12 cellular contexts compared by ENCODE assay signal in genomic region chr1:31577515-31578191, GRCh38. TPM values are rescaled to one million over a fixed set of nuclear protein-coding genes. Genes with fewer than 3 reads are reported as not detected.
DNase-seq lines count a peak whose midpoint lies in the region; ATAC-seq, FAIRE-seq and TF ChIP-seq lines count a peak whose summit lies in the region.
"Had no signal": no experiment of that assay in that cellular context is flagged by ENCODE, and none has a peak within 500 bp of the region (broad histone marks: within the 10 kb centered on the region; RNA-seq: fewer than 3 reads in every experiment).

No MANE protein-coding gene starts in this region.

- DNase-seq in GM03348 (ENCODE audit: low spot score), result peak; percentile 53
- DNase-seq in breast epithelium (ENCODE audit: low spot score in 2 of 2), result no peak
- peak; percentile 39 for DNase-seq in kidney
- no peak for DNase-seq in smooth muscle cell (lab: John Stamatoyannopoulos, UW; ENCODE audit: unreplicated experiment)
- DNase-seq in erythroblast (lab: John Stamatoyannopoulos, UW), result no peak
- no peak for DNase-seq in stimulated activated CD4-positive, alpha-beta T cell treated with anti-CD3 and anti-CD28 coated beads, Interleukin-4, amount 100 ng/mL, for 4 hours
- DNase-seq in occipital lobe (lab: John Stamatoyannopoulos, UW), result no peak
- DNase-seq: effector memory CD8-positive, alpha-beta T cell; stimulated activated naive CD4-positive, alpha-beta T cell treated with Interleukin-2 at 50 U/mL for 16 hours had no signal

- peaks cover 7% of the 10 kb centered on the region for H3F3A ChIP-seq in smooth muscle cell (ENCODE audit: low read depth)

- H3K36me3 ChIP-seq in breast epithelium (no peaks in the 10 kb centered on the region), kidney (ENCODE audit: control insufficient read depth in 1 of 2, insufficient read depth in 2 of 2, low read length in 2 of 2) (no peaks in the 10 kb centered on the region), smooth muscle cell (ENCODE audit: low read depth) (no peaks in the 10 kb centered on the region)

- intact Hi-C loops in breast epithelium (cut with DNase I; ENCODE audit: low total_unique reads) (no loop called here), kidney (cut with DNase I) (no loop called here)

- ATAC-seq in HG03280 (IDR thresholded peaks at IDR 0.05; ENCODE audit: unreplicated experiment), result no peak
- ATAC-seq: effector memory CD8-positive, alpha-beta T cell had no signal

- peaks cover 4% of the 10 kb centered on the region for H3K79me2 ChIP-seq in smooth muscle cell (ENCODE audit: low read depth)

- H3K27me3 ChIP-seq in breast epithelium (no peaks in the 10 kb centered on the region), smooth muscle cell (ENCODE audit: low read depth) (no peaks in the 10 kb centered on the region)

- no peaks in the 10 kb centered on the region for H4K20me1 ChIP-seq in smooth muscle cell (ENCODE audit: low read depth)

- peak overlapping the region; percentile 79 for H3K4me2 ChIP-seq in smooth muscle cell
- H3K4me2 ChIP-seq: KMS-11 had no signal

- no peak overlapping the region for H2AFZ ChIP-seq in smooth muscle cell (ENCODE audit: low read depth)

- H3K9ac ChIP-seq in kidney (ENCODE audit: low read length in 2 of 2), result peak overlapping the region; percentile 92 to 98
- no peak overlapping the region for H3K9ac ChIP-seq in smooth muscle cell (ENCODE audit: low read depth)
- H3K9ac ChIP-seq: KMS-11 had no signal

- FAIRE-seq in kidney (lab: Jason Lieb, UNC), result no peak

- peak overlapping the region; percentile 52 to 83 (median 72) for H3K4me3 ChIP-seq in breast epithelium
- H3K4me3 ChIP-seq in kidney (ENCODE audit: low read length in 2 of 2), result peak overlapping the region; percentile 89 to 97
- peak overlapping the region; percentile 43 for H3K4me3 ChIP-seq in smooth muscle cell

- 63% methylated on average over 6 of the region's 6 CpGs for WGBS in smooth muscle cell (ENCODE audit: low lambda C conversion rate)

- H3K9me3 ChIP-seq in breast epithelium (no peaks in the 10 kb centered on the region), kidney (ENCODE audit: control insufficient read depth in 1 of 2, low read length in 2 of 2) (no peaks in the 10 kb centered on the region), smooth muscle cell (replicated peaks; ENCODE audit: low read depth) (no peaks in the 10 kb centered on the region)

- no peak for TF ChIP-seq CTCF in breast epithelium (IDR thresholded peaks at IDR 0.05)
- no peak for TF ChIP-seq CTCF in kidney (IDR thresholded peaks at IDR 0.05; ENCODE audit: borderline replicate concordance, extremely low read depth, insufficient read depth)
- no peak for TF ChIP-seq CTCF in smooth muscle cell (IDR thresholded peaks at IDR 0.05; ENCODE audit: borderline replicate concordance, insufficient read depth, poor library complexity, severe bottlenecking)

- H3K4me1 ChIP-seq in breast epithelium, result peaks cover 8 to 25% of the 10 kb centered on the region in 2 donors
- peaks cover 52 to 54% of the 10 kb centered on the region in 2 donors for H3K4me1 ChIP-seq in kidney (ENCODE audit: control insufficient read depth in 1 of 2, insufficient read depth in 1 of 2, low read depth in 1 of 2, low read length in 2 of 2)
- H3K4me1 ChIP-seq in smooth muscle cell (ENCODE audit: low read depth), result peaks cover 9% of the 10 kb centered on the region

- TF ChIP-seq POLR2A in breast epithelium (IDR thresholded peaks at IDR 0.05), result no peak
- no peak for TF ChIP-seq POLR2A in erythroblast (IDR thresholded peaks at IDR 0.05; ENCODE audit: low read length)

- H3K27ac ChIP-seq in breast epithelium (peak overlapping the region; percentile 93 to 94), kidney (ENCODE audit: low read depth in 2 of 2, low read length in 2 of 2) (peak overlapping the region; percentile 92 to 97), smooth muscle cell (ENCODE audit: low read depth) (no peak overlapping the region)
- H3K27ac ChIP-seq: KMS-11 had no signal

RNA-seq across cellular contexts. Expression of gene TINAGL1, which starts 1.3 kb away (rescaled TPM):
- total RNA-seq in breast epithelium (100 to 1,000 TPM in 2 of 3 donors, 10 to 100 TPM in 1; 85.9 to 187 (median 144) TPM), kidney (246 TPM), smooth muscle cell (142 and 148 TPM in 2 replicates), occipital lobe (2.8 TPM)
- polyA plus RNA-seq in kidney (ENCODE audit: insufficient read depth, low read depth, low replicate concordance) (171 TPM), smooth muscle cell (40.9 and 219 TPM in 2 replicates)
- total RNA-seq: activated CD8-positive, alpha-beta memory T cell treated with anti-CD3 and anti-CD28 coated beads for 36 hours had no signal

RNA-seq across cellular contexts. Expression of gene HCRTR1, which starts 39.8 kb away (rescaled TPM):
- total RNA-seq in breast epithelium (not detected), kidney (0.35 TPM), smooth muscle cell (2.0 TPM in 1 of 2 replicates, not detected in the other), occipital lobe (1.1 TPM)
- polyA plus RNA-seq in kidney (ENCODE audit: insufficient read depth, low read depth, low replicate concordance) (not detected), smooth muscle cell (0.19 TPM in 1 of 2 replicates, not detected in the other)
- total RNA-seq: activated CD8-positive, alpha-beta memory T cell treated with anti-CD3 and anti-CD28 coated beads for 36 hours had no signal

Comparison
In these comparisons a context has a peak if more than half of its experiments do, and no peak if none do; other contexts are left out.
1. DNase-seq: peak in GM03348 (single experiment) and kidney (single experiment); none in breast epithelium (0 of 2), smooth muscle cell (single experiment), erythroblast (0 of 2), stimulated activated CD4-positive, alpha-beta T cell treated with anti-CD3 and anti-CD28 coated beads, Interleukin-4, amount 100 ng/mL, for 4 hours (0 of 2) and occipital lobe (single experiment).
2. H3K4me3 ChIP-seq: peak in every context shown above with its lines; median percentile 93 in kidney; 72 in breast epithelium; 43 in smooth muscle cell.
3. RNA of gene TINAGL1, which starts 1.3 kb away (total RNA-seq): 246 TPM in kidney (single experiment), 85.9 to 187 TPM in breast epithelium and 142 to 148 TPM in smooth muscle cell; 2.8 TPM in occipital lobe (single experiment); every median in the first group is over 10 times any median in the second.